ENCODE assay signal across 10 cellular contexts in genomic region chr16:67864044-67864443, GRCh38. TPM values are rescaled to one million over a fixed set of nuclear protein-coding genes. Genes with fewer than 3 reads are reported as not detected.
DNase-seq lines count a peak whose midpoint lies in the region; ATAC-seq, FAIRE-seq and TF ChIP-seq lines count a peak whose summit lies in the region.
"Not testable (repeated sequence)": the region's sequence is repeated elsewhere in the genome, so short reads cannot be mapped to it uniquely, and the experiment has no call there.
"Had no signal": no experiment of that assay in that cellular context is flagged by ENCODE, and none has a peak within 500 bp of the region (broad histone marks: within the 10 kb centered on the region; RNA-seq: fewer than 3 reads in every experiment).

No MANE protein-coding gene starts in this region.

- H3K79me2 ChIP-seq in fibroblast of lung (ENCODE audit: control insufficient read depth, insufficient read depth, low read length) = peaks cover 58% of the 10 kb centered on the region
- peaks cover 59% of the 10 kb centered on the region for H3K79me2 ChIP-seq in HepG2 (ENCODE audit: insufficient read depth, low read length)

- not testable (repeated sequence) for ATAC-seq in central memory CD8-positive, alpha-beta T cell (replicated peaks; ENCODE audit: extremely low read depth, poor library complexity, severe bottlenecking); HepG2; psoas muscle

- POLR2A ChIA-PET in HepG2 (lab: Yijun Ruan, JAX) = interaction anchor here (1.0 kb wide), 1 partner anchor 9 kb away, joined by 3 read pairs; no protein-coding TSS in a partner anchor

- H3K4me1 Mint-ChIP-seq in activated naive CD4-positive, alpha-beta T cell treated with anti-CD3 and anti-CD28 coated beads, Interleukin-2, amount 50 U/mL, for 24 hours = peaks cover 16% of the 10 kb centered on the region
- H3K4me1 Mint-ChIP-seq in central memory CD8-positive, alpha-beta T cell = not testable (repeated sequence)

- not testable (repeated sequence) for H3K9ac ChIP-seq in fibroblast of lung (ENCODE audit: insufficient read depth, low read length); HepG2 (ENCODE audit: insufficient read depth, low read depth, low read length); subcutaneous abdominal adipose tissue (ENCODE audit: low read length in 5 of 5)

- WGBS in HepG2 (ENCODE audit: low lambda C conversion rate) = 94% methylated on average over 6 of the region's 6 CpGs
- 54 to 80% (median 59%) methylated on average over 6 of the region's 6 CpGs for WGBS in psoas muscle, 3 donors
- 90 to 94% methylated on average over 2 to 6 of the region's 6 CpGs for WGBS in transverse colon (ENCODE audit: low coverage in 1 of 2), 2 donors

- TF ChIP-seq EP300 in HepG2 (IDR thresholded peaks at IDR 0.05; ENCODE audit: low read depth in 2 of 2, low read length in 2 of 2); HepG2 (CRISPR knock-in tag; IDR thresholded peaks at IDR 0.05; ENCODE audit: borderline replicate concordance); transverse colon (IDR thresholded peaks at IDR 0.05; ENCODE audit: low read depth): not testable (repeated sequence)

- H2AFZ ChIP-seq in fibroblast of lung (ENCODE audit: low read length); HepG2 (ENCODE audit: low read length): not testable (repeated sequence)

- not testable (repeated sequence) for FAIRE-seq in HepG2 (lab: Jason Lieb, UNC)

- not testable (repeated sequence) for H3K4me3 ChIP-seq in fibroblast of lung (replicated peaks in 1 of 4; ENCODE audit: control extremely low read depth in 1 of 4, insufficient read depth in 1 of 4, low read depth in 3 of 4, low read length in 4 of 4); HepG2 (replicated peaks in 1 of 3; ENCODE audit: insufficient read depth in 1 of 3, low read depth in 2 of 3, low read length in 3 of 3); psoas muscle; subcutaneous abdominal adipose tissue (ENCODE audit: low read depth in 1 of 5, low read length in 5 of 5); transverse colon

- H3K36me3 Mint-ChIP-seq in activated naive CD4-positive, alpha-beta T cell treated with anti-CD3 and anti-CD28 coated beads, Interleukin-2, amount 50 U/mL, for 24 hours = not testable (repeated sequence)
- peaks cover 15% of the 10 kb centered on the region for H3K36me3 Mint-ChIP-seq in central memory CD8-positive, alpha-beta T cell (ENCODE audit: insufficient read depth)

- intact Hi-C loops in HepG2 (cut with micrococcal nuclease; ENCODE audit: unreplicated experiment); psoas muscle (cut with DNase I); transverse colon (cut with DNase I; ENCODE audit: low total_unique reads): not testable (repeated sequence)

- H3K27me3 ChIP-seq in fibroblast of lung (ENCODE audit: control insufficient read depth, insufficient read depth, low read length); HepG2 (ENCODE audit: control insufficient read depth in 1 of 2, insufficient read depth in 2 of 2, low read length in 2 of 2); psoas muscle (ENCODE audit: insufficient read depth in 3 of 3, low read length in 2 of 3); subcutaneous abdominal adipose tissue (ENCODE audit: control insufficient read depth in 5 of 5, insufficient read depth in 4 of 5, low read length in 5 of 5); transverse colon: not testable (repeated sequence)

- peak overlapping the region; percentile 17; the same call in 1 of the 2 replicates for H3K27ac ChIP-seq in 22Rv1
- peak overlapping the region; percentile 64 for H3K27ac ChIP-seq in fibroblast of lung (ENCODE audit: insufficient read depth, low read length)
- not testable (repeated sequence) for H3K27ac ChIP-seq in HepG2 (ENCODE audit: extremely low read length, insufficient read depth, low read length)
- peak overlapping the region; percentile 92 for H3K27ac ChIP-seq in psoas muscle
- peak overlapping the region; percentile 52 for H3K27ac ChIP-seq in subcutaneous abdominal adipose tissue (ENCODE audit: low read depth, low read length)
- H3K27ac ChIP-seq in transverse colon = peak overlapping the region in 3 of 4 donors; percentile 19 to 62 (median 34)

- not testable (repeated sequence) for BruUV-seq in HepG2 (replicated peaks; lab: Mats Ljungman, UMichigan)

- H3K27me3 Mint-ChIP-seq in activated naive CD4-positive, alpha-beta T cell treated with anti-CD3 and anti-CD28 coated beads, Interleukin-2, amount 50 U/mL, for 24 hours; central memory CD8-positive, alpha-beta T cell: not testable (repeated sequence)

- peaks cover 30% of the 10 kb centered on the region for H3K4me1 ChIP-seq in fibroblast of lung (ENCODE audit: control insufficient read depth, extremely low read depth, insufficient read depth, low read length)
- not testable (repeated sequence) for H3K4me1 ChIP-seq in HepG2 (ENCODE audit: insufficient read depth, low read length)
- peaks cover 59% of the 10 kb centered on the region for H3K4me1 ChIP-seq in psoas muscle
- H3K4me1 ChIP-seq in subcutaneous abdominal adipose tissue (ENCODE audit: control insufficient read depth in 5 of 5, insufficient read depth in 5 of 5, low read length in 5 of 5) = peaks cover 19 to 46% (median 44%) of the 10 kb centered on the region in 5 donors
- peaks cover 0 to 26% (median 5%) of the 10 kb centered on the region in 4 donors for H3K4me1 ChIP-seq in transverse colon

- in situ Hi-C loops in HepG2 (cut with HindIII; ENCODE audit: extremely low pct_ligation_motif_present, low pct_unique_long_range_greater_than_20kb); transverse colon (cut with MboI; ENCODE audit: low pct_ligation_motif_present in 1 of 4, low pct_unique_long_range_greater_than_20kb in 1 of 4, low sequenced_read_pairs in 3 of 4): not testable (repeated sequence)

- not testable (repeated sequence) for H3K9me3 Mint-ChIP-seq in activated naive CD4-positive, alpha-beta T cell treated with anti-CD3 and anti-CD28 coated beads, Interleukin-2, amount 50 U/mL, for 24 hours; central memory CD8-positive, alpha-beta T cell

- H3K4me2 ChIP-seq in fibroblast of lung (ENCODE audit: extremely low read depth, insufficient read depth, low read length); HepG2 (ENCODE audit: low read depth, low read length): not testable (repeated sequence)

- H4K20me1 ChIP-seq in fibroblast of lung (ENCODE audit: control insufficient read depth, extremely low read depth, insufficient read depth, low read length) = not testable (repeated sequence)
- H4K20me1 ChIP-seq in HepG2 (ENCODE audit: insufficient read depth, low read length) = peaks cover 30% of the 10 kb centered on the region; the same call in 1 of the 2 replicates

- TF ChIP-seq CTCF in 22Rv1 (IDR thresholded peaks at IDR 0.05); fibroblast of lung (conservative IDR thresholded peaks at IDR 0.05 in 1 of 2, IDR thresholded peaks at IDR 0.05 in 1 of 2; ENCODE audit: low read depth in 1 of 2, low read length in 2 of 2); HepG2 (CRISPR knock-in tag; IDR thresholded peaks at IDR 0.05); psoas muscle (IDR thresholded peaks at IDR 0.05); transverse colon (IDR thresholded peaks at IDR 0.05): not testable (repeated sequence)

- not testable (repeated sequence) for TF ChIP-seq RAD21 in HepG2 (CRISPR knock-in tag; IDR thresholded peaks at IDR 0.05)

- peaks cover 20% of the 10 kb centered on the region for H3K36me3 ChIP-seq in fibroblast of lung (ENCODE audit: control insufficient read depth, insufficient read depth, low read length)
- peaks cover 31 to 80% of the 10 kb centered on the region in 2 experiments for H3K36me3 ChIP-seq in HepG2 (replicated peaks in 1 of 2; ENCODE audit: control insufficient read depth in 1 of 2, insufficient read depth in 2 of 2, low read length in 2 of 2)
- peaks cover 2 to 52% of the 10 kb centered on the region in 2 donors for H3K36me3 ChIP-seq in psoas muscle (ENCODE audit: insufficient read depth in 1 of 2, low read depth in 1 of 2)
- peaks cover 0 to 44% (median 29%) of the 10 kb centered on the region in 5 donors for H3K36me3 ChIP-seq in subcutaneous abdominal adipose tissue (ENCODE audit: control insufficient read depth in 5 of 5, insufficient read depth in 5 of 5, low read length in 5 of 5)
- H3K36me3 ChIP-seq in transverse colon = peaks cover 0 to 15% (median 4%) of the 10 kb centered on the region in 4 donors

- DNase-seq in central memory CD8-positive, alpha-beta T cell (ENCODE audit: low spot score in 2 of 2); fibroblast of lung (ENCODE audit: low read depth in 2 of 2); HepG2 (ENCODE audit: low spot score); transverse colon: not testable (repeated sequence)
- peak in 1 of 2 donors; percentile 52 for DNase-seq in psoas muscle

- H3K4me3 Mint-ChIP-seq in activated naive CD4-positive, alpha-beta T cell treated with anti-CD3 and anti-CD28 coated beads, Interleukin-2, amount 50 U/mL, for 24 hours; central memory CD8-positive, alpha-beta T cell: not testable (repeated sequence)

- not testable (repeated sequence) for TF ChIP-seq POLR2A in HepG2 (IDR thresholded peaks at IDR 0.05; ENCODE audit: insufficient read depth in 1 of 2, low read depth in 2 of 2, low read length in 2 of 2); transverse colon (IDR thresholded peaks at IDR 0.05)

- H3K27ac Mint-ChIP-seq in activated naive CD4-positive, alpha-beta T cell treated with anti-CD3 and anti-CD28 coated beads, Interleukin-2, amount 50 U/mL, for 24 hours = peak overlapping the region; percentile 35
- H3K27ac Mint-ChIP-seq in central memory CD8-positive, alpha-beta T cell (ENCODE audit: low read depth) = peak overlapping the region; percentile 19

- not testable (repeated sequence) for H3K9me3 ChIP-seq in fibroblast of lung (ENCODE audit: control insufficient read depth, insufficient read depth, low read depth, low read length); HepG2 (ENCODE audit: low read length); psoas muscle; subcutaneous abdominal adipose tissue (ENCODE audit: control insufficient read depth in 5 of 5, low read length in 5 of 5); transverse colon

- CTCF ChIA-PET in HepG2 (lab: Yijun Ruan, JAX; ENCODE audit: low intra/inter-chr PET ratio, low total read pairs) = interaction anchor here (0.7 to 3.7 kb wide), 2 partner anchors 46 to 191 kb away, joined by 3 to 69 read pairs; no protein-coding TSS in a partner anchor

RNA-seq across cellular contexts. Expression of gene EDC4, which starts 8.8 kb away (rescaled TPM):
- total RNA-seq in fibroblast of lung (38.0 and 49.4 TPM in 2 replicates), HepG2 (2016; rRNA removed; fragmentation: Illumina TruSeq; extraction: Trizol) (53.4 and 59.1 TPM in 2 replicates), psoas muscle (10 to 100 TPM; 33.8 to 52.1 (median 42.1) TPM), transverse colon (100 to 1,000 TPM in 2 of 4 donors, 10 to 100 TPM in 2; 76.4 to 162 (median 105) TPM)
- polyA plus RNA-seq in fibroblast of lung (27.4 and 35.0 TPM in 2 replicates), HepG2 (2011; rRNA removed) (51.4 and 65.8 TPM in 2 replicates), psoas muscle (10 to 100 TPM; 21.1 to 32.2 (median 23.8) TPM)
- 25.6 and 41.0 TPM in 2 replicates for polyA plus RNA-seq in fibroblast of lung (2012)
- 195 and 406 TPM in 2 replicates for polyA minus RNA-seq in fibroblast of lung (ENCODE audit: low replicate concordance)
- total RNA-seq in HepG2 (2016; cell fraction: cytosol; rRNA removed; fragmentation: Illumina TruSeq; extraction: Trizol; ENCODE audit: low read depth) = 3.4 and 6.4 TPM in 2 replicates
- 49.7 and 63.5 TPM in 2 replicates for total RNA-seq in HepG2 (2016; cell fraction: insoluble cytoplasmic fraction; rRNA removed; fragmentation: Illumina TruSeq; extraction: Trizol)
- 14.5 and 17.3 TPM in 2 replicates for total RNA-seq in HepG2 (2016; cell fraction: membrane; rRNA removed; fragmentation: Illumina TruSeq; extraction: Trizol)
- total RNA-seq in HepG2 (2016; cell fraction: nucleus; rRNA removed; fragmentation: Illumina TruSeq; extraction: Trizol) = 56.7 and 57.8 TPM in 2 replicates
- polyA plus RNA-seq in HepG2 (2011; cell fraction: cytosol; rRNA removed) = 31.1 and 42.0 TPM in 2 replicates
- 315 and 402 TPM in 2 replicates for polyA plus RNA-seq in HepG2 (2011; cell fraction: nucleus; rRNA removed)
- 35.8 and 45.8 TPM in 2 replicates for polyA plus RNA-seq in HepG2 (2012)
- polyA plus RNA-seq in HepG2 (2016; cell fraction: cytosol; fragmentation: Illumina TruSeq; extraction: Trizol; ENCODE audit: low read depth) = 3.8 and 5.4 TPM in 2 replicates
- 41.9 and 50.8 TPM in 2 replicates for polyA plus RNA-seq in HepG2 (2016; cell fraction: insoluble cytoplasmic fraction; fragmentation: Illumina TruSeq; extraction: Trizol; ENCODE audit: low read depth)
- polyA plus RNA-seq in HepG2 (2016; cell fraction: membrane; fragmentation: Illumina TruSeq; extraction: Trizol; ENCODE audit: low read depth) = 4.5 and 8.2 TPM in 2 replicates
- 159 and 172 TPM in 2 replicates for polyA plus RNA-seq in HepG2 (2016; cell fraction: nucleus; fragmentation: Illumina TruSeq; extraction: Trizol; ENCODE audit: insufficient read depth, low read depth)
- polyA minus RNA-seq in HepG2 (2011; rRNA and poly(A)+ RNA removed; ENCODE audit: low replicate concordance) = 150 and 170 TPM in 2 replicates
- 37.8 and 44.5 TPM in 2 replicates for polyA minus RNA-seq in HepG2 (2011; cell fraction: cytosol; rRNA and poly(A)+ RNA removed)
- polyA minus RNA-seq in HepG2 (2011; cell fraction: nucleus; rRNA and poly(A)+ RNA removed) = 61.0 and 65.3 TPM in 2 replicates

RNA-seq across cellular contexts. Expression of gene CENPT, which starts 16.6 kb away (rescaled TPM):
- total RNA-seq in fibroblast of lung (15.4 and 23.1 TPM in 2 replicates), HepG2 (2016; rRNA removed; fragmentation: Illumina TruSeq; extraction: Trizol) (24.8 and 43.3 TPM in 2 replicates), psoas muscle (10 to 100 TPM; 17.2 to 26.4 (median 19.2) TPM), transverse colon (100 to 1,000 TPM in 2 of 4 donors, 10 to 100 TPM in 2; 58.2 to 248 (median 100) TPM)
- polyA plus RNA-seq in fibroblast of lung (30.2 and 40.2 TPM in 2 replicates), HepG2 (2011; rRNA removed) (40.9 and 51.3 TPM in 2 replicates), psoas muscle (10 to 100 TPM; 13.8 to 19.9 (median 19.9) TPM)
- polyA plus RNA-seq in fibroblast of lung (2012) = 25.3 and 37.5 TPM in 2 replicates
- 49.2 and 60.2 TPM in 2 replicates for polyA minus RNA-seq in fibroblast of lung (ENCODE audit: low replicate concordance)
- 11.2 and 11.7 TPM in 2 replicates for total RNA-seq in HepG2 (2016; cell fraction: cytosol; rRNA removed; fragmentation: Illumina TruSeq; extraction: Trizol; ENCODE audit: low read depth)
- 22.8 and 43.9 TPM in 2 replicates for total RNA-seq in HepG2 (2016; cell fraction: insoluble cytoplasmic fraction; rRNA removed; fragmentation: Illumina TruSeq; extraction: Trizol)
- 7.4 and 8.2 TPM in 2 replicates for total RNA-seq in HepG2 (2016; cell fraction: membrane; rRNA removed; fragmentation: Illumina TruSeq; extraction: Trizol)
- total RNA-seq in HepG2 (2016; cell fraction: nucleus; rRNA removed; fragmentation: Illumina TruSeq; extraction: Trizol) = 43.8 and 49.8 TPM in 2 replicates
- polyA plus RNA-seq in HepG2 (2011; cell fraction: cytosol; rRNA removed) = 17.4 and 28.9 TPM in 2 replicates
- polyA plus RNA-seq in HepG2 (2011; cell fraction: nucleus; rRNA removed) = 414 and 516 TPM in 2 replicates
- polyA plus RNA-seq in HepG2 (2012) = 22.1 and 28.1 TPM in 2 replicates
- 3.3 and 4.0 TPM in 2 replicates for polyA plus RNA-seq in HepG2 (2016; cell fraction: cytosol; fragmentation: Illumina TruSeq; extraction: Trizol; ENCODE audit: low read depth)
- 22.0 and 24.2 TPM in 2 replicates for polyA plus RNA-seq in HepG2 (2016; cell fraction: insoluble cytoplasmic fraction; fragmentation: Illumina TruSeq; extraction: Trizol; ENCODE audit: low read depth)
- polyA plus RNA-seq in HepG2 (2016; cell fraction: membrane; fragmentation: Illumina TruSeq; extraction: Trizol; ENCODE audit: low read depth) = 4.4 and 6.6 TPM in 2 replicates
- polyA plus RNA-seq in HepG2 (2016; cell fraction: nucleus; fragmentation: Illumina TruSeq; extraction: Trizol; ENCODE audit: insufficient read depth, low read depth) = 153 and 170 TPM in 2 replicates
- 38.6 and 47.8 TPM in 2 replicates for polyA minus RNA-seq in HepG2 (2011; rRNA and poly(A)+ RNA removed; ENCODE audit: low replicate concordance)
- 8.8 and 11.4 TPM in 2 replicates for polyA minus RNA-seq in HepG2 (2011; cell fraction: cytosol; rRNA and poly(A)+ RNA removed)
- 35.9 and 44.5 TPM in 2 replicates for polyA minus RNA-seq in HepG2 (2011; cell fraction: nucleus; rRNA and poly(A)+ RNA removed)

RNA-seq across cellular contexts. Expression of gene NUTF2, which starts 17.3 kb away (rescaled TPM):
- total RNA-seq in fibroblast of lung = 127 TPM in 2 replicates
- polyA plus RNA-seq in fibroblast of lung = 310 and 410 TPM in 2 replicates
- polyA plus RNA-seq in fibroblast of lung (2012) = 184 and 218 TPM in 2 replicates
- 327 and 435 TPM in 2 replicates for polyA minus RNA-seq in fibroblast of lung (ENCODE audit: low replicate concordance)
- total RNA-seq in HepG2 (2016; rRNA removed; fragmentation: Illumina TruSeq; extraction: Trizol) = 214 and 224 TPM in 2 replicates
- total RNA-seq in HepG2 (2016; cell fraction: cytosol; rRNA removed; fragmentation: Illumina TruSeq; extraction: Trizol; ENCODE audit: low read depth) = 79.7 and 100.0 TPM in 2 replicates
- 209 and 229 TPM in 2 replicates for total RNA-seq in HepG2 (2016; cell fraction: insoluble cytoplasmic fraction; rRNA removed; fragmentation: Illumina TruSeq; extraction: Trizol)
- 120 and 150 TPM in 2 replicates for total RNA-seq in HepG2 (2016; cell fraction: membrane; rRNA removed; fragmentation: Illumina TruSeq; extraction: Trizol)
- 79.9 and 90.1 TPM in 2 replicates for total RNA-seq in HepG2 (2016; cell fraction: nucleus; rRNA removed; fragmentation: Illumina TruSeq; extraction: Trizol)
- polyA plus RNA-seq in HepG2 (2011; rRNA removed) = 168 and 198 TPM in 2 replicates
- polyA plus RNA-seq in HepG2 (2011; cell fraction: cytosol; rRNA removed) = 212 and 299 TPM in 2 replicates
- polyA plus RNA-seq in HepG2 (2011; cell fraction: nucleus; rRNA removed) = 132 and 146 TPM in 2 replicates
- polyA plus RNA-seq in HepG2 (2012) = 140 and 216 TPM in 2 replicates
- polyA plus RNA-seq in HepG2 (2016; cell fraction: cytosol; fragmentation: Illumina TruSeq; extraction: Trizol; ENCODE audit: low read depth) = 108 and 138 TPM in 2 replicates
- polyA plus RNA-seq in HepG2 (2016; cell fraction: insoluble cytoplasmic fraction; fragmentation: Illumina TruSeq; extraction: Trizol; ENCODE audit: low read depth) = 277 and 305 TPM in 2 replicates
- 139 and 154 TPM in 2 replicates for polyA plus RNA-seq in HepG2 (2016; cell fraction: membrane; fragmentation: Illumina TruSeq; extraction: Trizol; ENCODE audit: low read depth)
- polyA plus RNA-seq in HepG2 (2016; cell fraction: nucleus; fragmentation: Illumina TruSeq; extraction: Trizol; ENCODE audit: insufficient read depth, low read depth) = 173 and 182 TPM in 2 replicates
- polyA minus RNA-seq in HepG2 (2011; rRNA and poly(A)+ RNA removed; ENCODE audit: low replicate concordance) = 366 and 394 TPM in 2 replicates
- polyA minus RNA-seq in HepG2 (2011; cell fraction: cytosol; rRNA and poly(A)+ RNA removed) = 157 and 165 TPM in 2 replicates
- polyA minus RNA-seq in HepG2 (2011; cell fraction: nucleus; rRNA and poly(A)+ RNA removed) = 60.0 and 81.7 TPM in 2 replicates
- total RNA-seq in psoas muscle = 100 to 1,000 TPM in 2 of 4 donors, 10 to 100 TPM in 2; 77.4 to 104 (median 96.8) TPM
- polyA plus RNA-seq in psoas muscle = 100 to 1,000 TPM; 129 to 170 (median 134) TPM
- 100 to 1,000 TPM in 1 of 4 donors, 10 to 100 TPM in 3; 75.2 to 131 (median 89.0) TPM for total RNA-seq in transverse colon

RNA-seq across cellular contexts. Expression of gene NRN1L, which starts 20.6 kb away (rescaled TPM):
- total RNA-seq in fibroblast of lung = 0.17 TPM in 1 of 2 replicates, not detected in the other
- polyA plus RNA-seq in fibroblast of lung = 0.09 and 0.10 TPM in 2 replicates
- polyA plus RNA-seq in fibroblast of lung (2012) = 0.36 TPM in 1 of 2 replicates, not detected in the other
- polyA minus RNA-seq in fibroblast of lung (ENCODE audit: low replicate concordance) = not detected in 2 replicates
- 0.53 TPM in 1 of 2 replicates, not detected in the other for total RNA-seq in HepG2 (2016; rRNA removed; fragmentation: Illumina TruSeq; extraction: Trizol)
- not detected in 2 replicates for total RNA-seq in HepG2 (2016; cell fraction: cytosol; rRNA removed; fragmentation: Illumina TruSeq; extraction: Trizol; ENCODE audit: low read depth)
- total RNA-seq in HepG2 (2016; cell fraction: insoluble cytoplasmic fraction; rRNA removed; fragmentation: Illumina TruSeq; extraction: Trizol) = 0.24 TPM in 1 of 2 replicates, not detected in the other
- 0.38 TPM in 1 of 2 replicates, not detected in the other for total RNA-seq in HepG2 (2016; cell fraction: membrane; rRNA removed; fragmentation: Illumina TruSeq; extraction: Trizol)
- total RNA-seq in HepG2 (2016; cell fraction: nucleus; rRNA removed; fragmentation: Illumina TruSeq; extraction: Trizol) = not detected in 2 replicates
- 1.2 and 1.3 TPM in 2 replicates for polyA plus RNA-seq in HepG2 (2011; rRNA removed)
- 0.33 and 0.93 TPM in 2 replicates for polyA plus RNA-seq in HepG2 (2011; cell fraction: cytosol; rRNA removed)
- 11.7 and 16.3 TPM in 2 replicates for polyA plus RNA-seq in HepG2 (2011; cell fraction: nucleus; rRNA removed)
- 0.90 and 2.0 TPM in 2 replicates for polyA plus RNA-seq in HepG2 (2012)
- 0.19 TPM in 1 of 2 replicates, not detected in the other for polyA plus RNA-seq in HepG2 (2016; cell fraction: cytosol; fragmentation: Illumina TruSeq; extraction: Trizol; ENCODE audit: low read depth)
- not detected in 2 replicates for polyA plus RNA-seq in HepG2 (2016; cell fraction: insoluble cytoplasmic fraction; fragmentation: Illumina TruSeq; extraction: Trizol; ENCODE audit: low read depth)
- polyA plus RNA-seq in HepG2 (2016; cell fraction: membrane; fragmentation: Illumina TruSeq; extraction: Trizol; ENCODE audit: low read depth) = not detected in 2 replicates
- polyA plus RNA-seq in HepG2 (2016; cell fraction: nucleus; fragmentation: Illumina TruSeq; extraction: Trizol; ENCODE audit: insufficient read depth, low read depth) = 1.4 and 1.9 TPM in 2 replicates
- polyA minus RNA-seq in HepG2 (2011; rRNA and poly(A)+ RNA removed; ENCODE audit: low replicate concordance) = 0.86 TPM in 1 of 2 replicates, not detected in the other
- polyA minus RNA-seq in HepG2 (2011; cell fraction: cytosol; rRNA and poly(A)+ RNA removed) = not detected in 2 replicates
- not detected in 2 replicates for polyA minus RNA-seq in HepG2 (2011; cell fraction: nucleus; rRNA and poly(A)+ RNA removed)
- 1 to 10 TPM in 1 of 4 donors, under 1 TPM in 1, not detected in 2; 0.77 to 1.1 TPM for total RNA-seq in psoas muscle
- under 1 TPM; 0.23 to 0.38 (median 0.37) TPM for polyA plus RNA-seq in psoas muscle
- total RNA-seq in transverse colon = 1 to 10 TPM in 1 of 4 donors, not detected in 3; 2.5 TPM
- total RNA-seq: LHCN-M2, PC-3 had no signal

RNA-seq across cellular contexts. Expression of gene THAP11, which starts 21.9 kb away (rescaled TPM):
- total RNA-seq in fibroblast of lung (37.7 and 42.9 TPM in 2 replicates), HepG2 (2016; rRNA removed; fragmentation: Illumina TruSeq; extraction: Trizol) (53.4 and 53.8 TPM in 2 replicates), psoas muscle (10 to 100 TPM; 30.2 to 37.8 (median 35.0) TPM), transverse colon (10 to 100 TPM; 24.7 to 44.1 (median 32.7) TPM)
- polyA plus RNA-seq in fibroblast of lung (15.8 and 16.0 TPM in 2 replicates), HepG2 (2011; rRNA removed) (44.2 and 45.5 TPM in 2 replicates), psoas muscle (10 to 100 TPM; 31.9 to 78.6 (median 35.0) TPM)
- 15.4 and 18.2 TPM in 2 replicates for polyA plus RNA-seq in fibroblast of lung (2012)
- polyA minus RNA-seq in fibroblast of lung (ENCODE audit: low replicate concordance) = 21.1 and 30.4 TPM in 2 replicates
- 48.1 and 65.0 TPM in 2 replicates for total RNA-seq in HepG2 (2016; cell fraction: cytosol; rRNA removed; fragmentation: Illumina TruSeq; extraction: Trizol; ENCODE audit: low read depth)
- total RNA-seq in HepG2 (2016; cell fraction: insoluble cytoplasmic fraction; rRNA removed; fragmentation: Illumina TruSeq; extraction: Trizol) = 54.0 and 55.5 TPM in 2 replicates
- 91.2 and 112 TPM in 2 replicates for total RNA-seq in HepG2 (2016; cell fraction: membrane; rRNA removed; fragmentation: Illumina TruSeq; extraction: Trizol)
- total RNA-seq in HepG2 (2016; cell fraction: nucleus; rRNA removed; fragmentation: Illumina TruSeq; extraction: Trizol) = 18.7 and 22.3 TPM in 2 replicates
- 45.9 and 53.3 TPM in 2 replicates for polyA plus RNA-seq in HepG2 (2011; cell fraction: cytosol; rRNA removed)
- polyA plus RNA-seq in HepG2 (2011; cell fraction: nucleus; rRNA removed) = 22.1 and 23.2 TPM in 2 replicates
- polyA plus RNA-seq in HepG2 (2012) = 25.9 and 34.6 TPM in 2 replicates
- polyA plus RNA-seq in HepG2 (2016; cell fraction: cytosol; fragmentation: Illumina TruSeq; extraction: Trizol; ENCODE audit: low read depth) = 42.2 and 59.3 TPM in 2 replicates
- 50.1 and 54.2 TPM in 2 replicates for polyA plus RNA-seq in HepG2 (2016; cell fraction: insoluble cytoplasmic fraction; fragmentation: Illumina TruSeq; extraction: Trizol; ENCODE audit: low read depth)
- polyA plus RNA-seq in HepG2 (2016; cell fraction: membrane; fragmentation: Illumina TruSeq; extraction: Trizol; ENCODE audit: low read depth) = 66.6 and 83.2 TPM in 2 replicates
- polyA plus RNA-seq in HepG2 (2016; cell fraction: nucleus; fragmentation: Illumina TruSeq; extraction: Trizol; ENCODE audit: insufficient read depth, low read depth) = 28.8 and 33.3 TPM in 2 replicates
- 45.1 and 58.5 TPM in 2 replicates for polyA minus RNA-seq in HepG2 (2011; rRNA and poly(A)+ RNA removed; ENCODE audit: low replicate concordance)
- 26.7 and 28.4 TPM in 2 replicates for polyA minus RNA-seq in HepG2 (2011; cell fraction: cytosol; rRNA and poly(A)+ RNA removed)
- polyA minus RNA-seq in HepG2 (2011; cell fraction: nucleus; rRNA and poly(A)+ RNA removed) = 8.2 and 9.8 TPM in 2 replicates
